In genomic region chr9:125119643-125120286, GRCh38 we compare ENCODE assay signal across 1 cellular context.
TF ChIP-seq lines count a peak whose summit lies in the region.

No MANE protein-coding gene starts in this region.

TF ChIP-seq in SK-N-SH treated with all-trans-retinoic acid at 6 μM for 48 hours, 23 proteins besides CTCF, POLR2A, EP300 and RAD21 (continued from another document):
- TF ChIP-seq CREB5 (CRISPR knock-in tag; IDR thresholded peaks at IDR 0.05; ENCODE audit: low read depth) (no peak), POU6F1 (CRISPR knock-in tag; IDR thresholded peaks at IDR 0.05; ENCODE audit: borderline replicate concordance, low read depth) (no peak)
